In the genomic region with DNA sequence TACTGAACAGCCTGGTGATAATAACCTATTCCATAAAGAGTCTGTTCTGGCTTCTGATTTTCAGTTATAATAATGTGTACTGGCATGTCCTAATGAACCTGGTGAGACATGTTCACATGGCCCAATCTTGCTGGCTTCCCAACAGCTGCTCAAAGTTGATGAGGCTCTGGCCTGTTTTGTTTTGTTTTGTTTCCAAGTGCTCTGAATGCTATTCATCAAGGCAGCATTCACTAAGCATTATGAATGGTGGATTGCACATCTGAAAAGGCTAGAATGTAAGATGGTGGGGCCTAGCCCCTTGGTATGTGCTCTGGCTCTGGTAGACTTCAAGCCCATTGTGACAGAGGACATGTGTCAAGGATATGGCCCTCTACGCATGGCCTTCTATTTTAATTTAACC, we compare ENCODE assay signal across 18 cellular contexts.
DNase-seq lines count a peak whose midpoint lies in the region; ATAC-seq, FAIRE-seq and TF ChIP-seq lines count a peak whose summit lies in the region.
"Had no signal": no experiment of that assay in that cellular context is flagged by ENCODE, and none has a peak within 500 bp of the region (broad histone marks: within the 10 kb centered on the region; RNA-seq: fewer than 3 reads in every experiment).

No MANE protein-coding gene starts in this region.

- H2BK120ac ChIP-seq in mesenchymal stem cell (ENCODE audit: low read depth, low read length) = no peak overlapping the region

- H3K14ac ChIP-seq in mesenchymal stem cell (ENCODE audit: low read length in 2 of 2) = no peak overlapping the region

- H3K18ac ChIP-seq in mesenchymal stem cell (ENCODE audit: low read depth in 1 of 2, low read length in 2 of 2) = no peak overlapping the region

- no peaks in the 10 kb centered on the region for H3K4me1 ChIP-seq in mesenchymal stem cell (ENCODE audit: control insufficient read depth, insufficient read depth, low read depth, low read length)
- H3K4me1 ChIP-seq in suprapubic skin = no peaks in the 10 kb centered on the region
- no peaks in the 10 kb centered on the region for H3K4me1 ChIP-seq in heart left ventricle

- H3K4me1 Mint-ChIP-seq in HFFc6 (ENCODE audit: low read depth) = peaks cover 27% of the 10 kb centered on the region
- no peaks in the 10 kb centered on the region for H3K4me1 Mint-ChIP-seq in activated T-cell treated with anti-CD3 and anti-CD28 coated beads, Interleukin-2, amount 50 U/mL, for 72 hours (ENCODE audit: low read depth)

- no peaks in the 10 kb centered on the region for H3K27me3 ChIP-seq in bronchial epithelial cell (ENCODE audit: control insufficient read depth, insufficient read depth, low read length)
- no peaks in the 10 kb centered on the region for H3K27me3 ChIP-seq in mesenchymal stem cell (ENCODE audit: control insufficient read depth in 1 of 2, insufficient read depth in 1 of 2, low read length in 2 of 2)
- H3K27me3 ChIP-seq in suprapubic skin = no peaks in the 10 kb centered on the region
- H3K27me3 ChIP-seq in heart left ventricle = no peaks in the 10 kb centered on the region
- H3K27me3 ChIP-seq: MG63 had no signal

- H3K4me3 Mint-ChIP-seq in HFFc6 = no peak overlapping the region
- no peak overlapping the region for H3K4me3 Mint-ChIP-seq in activated T-cell treated with anti-CD3 and anti-CD28 coated beads, Interleukin-2, amount 50 U/mL, for 72 hours

- no peak overlapping the region for H3K27ac Mint-ChIP-seq in HFFc6
- H3K27ac Mint-ChIP-seq in activated T-cell treated with anti-CD3 and anti-CD28 coated beads, Interleukin-2, amount 50 U/mL, for 72 hours = no peak overlapping the region

- no CpG with 5 or more reads among the region's 1 CpG for WGBS in mesenchymal stem cell
- 97% methylated on average over 1 of the region's 1 CpG for WGBS in suprapubic skin
- 87 to 96% (median 93%) methylated on average over 1 of the region's 1 CpG for WGBS in heart left ventricle, 4 donors

- peak; percentile 17 for DNase-seq in HFFc6
- DNase-seq in bronchial epithelial cell (ENCODE audit: low read depth) = peak; percentile 64
- DNase-seq in mesenchymal stem cell = peak; percentile 21
- DNase-seq in retinal pigment epithelial cell (ENCODE audit: low read depth) = peak; percentile 79
- DNase-seq in suprapubic skin (ENCODE audit: low spot score in 2 of 2) = no peak
- no peak for DNase-seq in activated T-cell treated with anti-CD3 and anti-CD28 coated beads, Interleukin-2, amount 50 U/mL, for 72 hours
- DNase-seq in heart left ventricle = no peak
- DNase-seq: DMS 273 treated with DMSO at 0.1 percent for 48 hours, MG63, NCI-H1092, NCI-H146, NCI-H2081 treated with DMSO at 0.1 percent for 48 hours, NCI-H526 treated with DMSO at 0.1 percent for 48 hours, Right ventricle myocardium superior had no signal

- H4K91ac ChIP-seq in mesenchymal stem cell (ENCODE audit: low read length) = no peak overlapping the region

- no peak overlapping the region for H2AFZ ChIP-seq in mesenchymal stem cell (ENCODE audit: low read depth, low read length)

- H3K9me3 ChIP-seq in mesenchymal stem cell (ENCODE audit: control insufficient read depth, low read length) (no peaks in the 10 kb centered on the region), suprapubic skin (no peaks in the 10 kb centered on the region), heart left ventricle (no peaks in the 10 kb centered on the region)
- H3K9me3 ChIP-seq: MG63 had no signal

- TF ChIP-seq POLR2A in suprapubic skin (IDR thresholded peaks at IDR 0.05) (no peak), heart left ventricle (IDR thresholded peaks at IDR 0.05) (no peak)

- H3K4me2 ChIP-seq in mesenchymal stem cell (ENCODE audit: low read length, poor library complexity, severe bottlenecking) = no peak overlapping the region

- FAIRE-seq in bronchial epithelial cell (lab: Jason Lieb, UNC) = no peak
- FAIRE-seq: GM12892, H1, RCC 7860 had no signal

- H3K79me1 ChIP-seq in mesenchymal stem cell (replicated peaks; ENCODE audit: low read length, poor library complexity, severe bottlenecking) = no peaks in the 10 kb centered on the region

- no peak overlapping the region for H3K9ac ChIP-seq in mesenchymal stem cell (ENCODE audit: low read length)

- H4K8ac ChIP-seq in mesenchymal stem cell (ENCODE audit: low read length) = no peak overlapping the region

- H3K27ac ChIP-seq in mesenchymal stem cell (ENCODE audit: low read length, poor library complexity, severe bottlenecking) (no peak overlapping the region), suprapubic skin (no peak overlapping the region), heart left ventricle (no peak overlapping the region)
- H3K27ac ChIP-seq: C4-2B had no signal

- TF ChIP-seq EP300 in suprapubic skin (IDR thresholded peaks at IDR 0.05) = no peak

- H3K4ac ChIP-seq in mesenchymal stem cell (ENCODE audit: low read depth in 1 of 2, low read length in 2 of 2) = no peak overlapping the region

- H3K27me3 Mint-ChIP-seq in HFFc6 (ENCODE audit: insufficient read depth) = no peaks in the 10 kb centered on the region
- H3K27me3 Mint-ChIP-seq in activated T-cell treated with anti-CD3 and anti-CD28 coated beads, Interleukin-2, amount 50 U/mL, for 72 hours (ENCODE audit: low read depth) = no peaks in the 10 kb centered on the region

- no peaks in the 10 kb centered on the region for H3K36me3 Mint-ChIP-seq in HFFc6 (ENCODE audit: low read depth)
- no peaks in the 10 kb centered on the region for H3K36me3 Mint-ChIP-seq in activated T-cell treated with anti-CD3 and anti-CD28 coated beads, Interleukin-2, amount 50 U/mL, for 72 hours (ENCODE audit: insufficient read depth in 2 of 2)

- no peak overlapping the region for H2BK5ac ChIP-seq in mesenchymal stem cell (ENCODE audit: low read depth, low read length, poor library complexity, severe bottlenecking)

- no peak for ATAC-seq in activated T-cell treated with anti-CD3 and anti-CD28 coated beads, Interleukin-2, amount 50 U/mL, for 72 hours (replicated peaks in 1 of 2)
- ATAC-seq in heart left ventricle = no peak

- no peak overlapping the region for H2AK5ac ChIP-seq in mesenchymal stem cell (ENCODE audit: low read length, severe bottlenecking)

- no peak overlapping the region for H3K23ac ChIP-seq in mesenchymal stem cell (ENCODE audit: low read length in 2 of 2)

- no peak overlapping the region for H3K4me3 ChIP-seq in bronchial epithelial cell (ENCODE audit: low read depth, low read length)
- no peak overlapping the region for H3K4me3 ChIP-seq in mesenchymal stem cell (ENCODE audit: insufficient read depth in 1 of 2, low read depth in 1 of 2, low read length in 2 of 2)
- no peak overlapping the region for H3K4me3 ChIP-seq in retinal pigment epithelial cell (ENCODE audit: low read length)
- H3K4me3 ChIP-seq in suprapubic skin = no peak overlapping the region
- H3K4me3 ChIP-seq in heart left ventricle = no peak overlapping the region
- H3K4me3 ChIP-seq: MG63 had no signal

- no peak overlapping the region for H2BK15ac ChIP-seq in mesenchymal stem cell (ENCODE audit: low read depth, poor library complexity, severe bottlenecking)

- no peaks in the 10 kb centered on the region for H3K9me3 Mint-ChIP-seq in HFFc6
- H3K9me3 Mint-ChIP-seq in activated T-cell treated with anti-CD3 and anti-CD28 coated beads, Interleukin-2, amount 50 U/mL, for 72 hours = peaks cover 3% of the 10 kb centered on the region in 2 donors

- TF ChIP-seq CTCF in HFFc6 (IDR thresholded peaks at IDR 0.05) (no peak), bronchial epithelial cell (IDR thresholded peaks at IDR 0.05; ENCODE audit: insufficient read depth, low read length, severe bottlenecking) (no peak), retinal pigment epithelial cell (conservative IDR thresholded peaks at IDR 0.05; ENCODE audit: low read depth, low read length) (no peak), suprapubic skin (IDR thresholded peaks at IDR 0.05) (no peak), heart left ventricle (IDR thresholded peaks at IDR 0.05) (no peak)

- H3K36me3 ChIP-seq in bronchial epithelial cell (ENCODE audit: control insufficient read depth, insufficient read depth, low read length) = no peaks in the 10 kb centered on the region
- H3K36me3 ChIP-seq in mesenchymal stem cell (ENCODE audit: control insufficient read depth in 1 of 2, insufficient read depth in 2 of 2, low read depth in 1 of 2, low read length in 2 of 2) = no peaks in the 10 kb centered on the region
- no peaks in the 10 kb centered on the region for H3K36me3 ChIP-seq in suprapubic skin
- H3K36me3 ChIP-seq in heart left ventricle = no peaks in the 10 kb centered on the region
- H3K36me3 ChIP-seq: MG63 had no signal

- H2BK12ac ChIP-seq in mesenchymal stem cell (ENCODE audit: low read length in 2 of 2) = no peak overlapping the region

- intact Hi-C loops in heart left ventricle (cut with DNase I) = loop anchor here in 1 of 10 donors (10.0 kb wide), 1 partner anchor 59 kb away; no protein-coding TSS in a partner anchor

Comparison
In these comparisons a context has a peak if more than half of its experiments do, and no peak if none do; other contexts are left out.
1. DNase-seq: peak in HFFc6 (single experiment), bronchial epithelial cell (single experiment), mesenchymal stem cell (single experiment) and retinal pigment epithelial cell (single experiment); none in suprapubic skin (0 of 2), activated T-cell treated with anti-CD3 and anti-CD28 coated beads, Interleukin-2, amount 50 U/mL, for 72 hours (0 of 2) and heart left ventricle (0 of 5).